Comparison of ENCODE assay signal across 1 cellular context in the genomic region with DNA sequence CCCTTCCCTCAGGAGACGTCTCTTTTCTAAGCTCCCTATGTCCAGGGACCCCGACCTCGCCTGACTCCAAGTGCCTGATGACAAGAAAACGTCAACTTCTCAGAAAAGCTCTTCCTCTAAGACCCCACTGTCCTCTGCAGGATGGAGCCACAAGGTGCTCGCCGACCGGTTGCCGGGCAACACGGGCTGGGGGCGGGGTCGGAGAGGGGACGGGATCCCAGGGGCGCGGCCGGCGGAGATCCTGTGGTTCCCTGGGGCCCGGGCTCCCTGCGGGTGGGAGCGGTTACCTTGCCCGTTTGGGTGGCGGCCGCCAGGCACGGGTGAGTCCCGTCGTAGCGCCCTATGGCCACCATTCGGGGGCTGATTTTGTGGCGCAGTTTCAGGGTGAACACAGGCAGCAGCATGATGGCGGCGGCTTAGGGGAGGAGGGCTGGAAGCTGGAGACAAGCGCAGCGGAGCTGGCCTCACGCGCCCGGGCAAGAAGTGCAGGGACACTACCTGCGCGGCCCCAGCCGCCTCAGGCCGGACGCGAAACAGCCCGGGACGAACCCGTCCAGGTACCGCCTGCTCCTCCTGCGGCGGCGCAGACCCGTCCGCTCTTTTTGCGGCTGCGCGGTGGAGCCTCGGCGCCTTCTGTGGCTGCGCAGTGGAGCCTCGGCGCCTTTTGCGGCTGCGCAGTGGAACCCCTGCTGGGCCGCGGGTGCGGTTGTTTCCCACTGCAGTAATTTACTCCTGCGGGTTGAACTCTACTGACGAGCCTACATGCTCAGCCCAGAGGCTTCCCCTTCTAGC.
A peak's percentile ranks its signal among the peaks of the same experiment; 100 is the strongest.
TF ChIP-seq lines count a peak whose summit lies in the region.

A gene with protein sequence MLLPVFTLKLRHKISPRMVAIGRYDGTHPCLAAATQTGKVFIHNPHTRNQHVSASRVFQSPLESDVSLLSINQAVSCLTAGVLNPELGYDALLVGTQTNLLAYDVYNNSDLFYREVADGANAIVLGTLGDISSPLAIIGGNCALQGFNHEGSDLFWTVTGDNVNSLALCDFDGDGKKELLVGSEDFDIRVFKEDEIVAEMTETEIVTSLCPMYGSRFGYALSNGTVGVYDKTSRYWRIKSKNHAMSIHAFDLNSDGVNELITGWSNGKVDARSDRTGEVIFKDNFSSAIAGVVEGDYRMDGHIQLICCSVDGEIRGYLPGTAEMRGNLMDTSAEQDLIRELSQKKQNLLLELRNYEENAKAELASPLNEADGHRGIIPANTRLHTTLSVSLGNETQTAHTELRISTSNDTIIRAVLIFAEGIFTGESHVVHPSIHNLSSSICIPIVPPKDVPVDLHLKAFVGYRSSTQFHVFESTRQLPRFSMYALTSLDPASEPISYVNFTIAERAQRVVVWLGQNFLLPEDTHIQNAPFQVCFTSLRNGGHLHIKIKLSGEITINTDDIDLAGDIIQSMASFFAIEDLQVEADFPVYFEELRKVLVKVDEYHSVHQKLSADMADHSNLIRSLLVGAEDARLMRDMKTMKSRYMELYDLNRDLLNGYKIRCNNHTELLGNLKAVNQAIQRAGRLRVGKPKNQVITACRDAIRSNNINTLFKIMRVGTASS (minus strand): TSS at position 566 of the 792 bp plus-strand sequence. CDS start 162 bp downstream, at position 404.

TF ChIP-seq in K562, 482 proteins besides CTCF, POLR2A, EP300 and RAD21 (continued from another document and continues in another):
- TF ChIP-seq MYC (IDR thresholded peaks at IDR 0.05; ENCODE audit: low read depth, low read length) (peak; percentile 50; the same call in 1 of the 2 replicates), MYC (CRISPR knock-in tag; IDR thresholded peaks at IDR 0.05; ENCODE audit: borderline replicate concordance, low read depth) (no peak), L3MBTL2 (IDR thresholded peaks at IDR 0.05) (peak; percentile 43; the same call in 1 of the 2 replicates), CTCFL (IDR thresholded peaks at IDR 0.05; ENCODE audit: borderline replicate concordance, insufficient read depth, low read depth, low read length, poor library complexity, severe bottlenecking) (peak; percentile 24), SMAD4 (CRISPR knock-in tag; conservative IDR thresholded peaks at IDR 0.05) (0 out of 2 replicates have a peak, but pooled peaks have one; percentile 23), POLR2B (IDR thresholded peaks at IDR 0.05; ENCODE audit: low read depth, partially characterized antibody) (peak; percentile 61), MYNN (IDR thresholded peaks at IDR 0.05) (no peak), MYNN (CRISPR knock-in tag; IDR thresholded peaks at IDR 0.05) (no peak), TAF15 (IDR thresholded peaks at IDR 0.05; ENCODE audit: low read depth, low read length) (no peak), CBFB (CRISPR knock-in tag; IDR thresholded peaks at IDR 0.05) (peak; percentile 41; the same call in 1 of the 2 replicates), ATF1 (CRISPR knock-in tag; IDR thresholded peaks at IDR 0.05) (no peak), ATF1 (tag; IDR thresholded peaks at IDR 0.05) (peak; percentile 30; the same call in 1 of the 2 replicates), TAF1 (IDR thresholded peaks at IDR 0.05; ENCODE audit: control insufficient read depth, extremely low read depth, insufficient read depth, low read length, severe bottlenecking) (peak; percentile 6), ZNF263 (CRISPR knock-in tag; IDR thresholded peaks at IDR 0.05; ENCODE audit: borderline replicate concordance) (peak; percentile 66), NFIX (CRISPR knock-in tag; IDR thresholded peaks at IDR 0.05; ENCODE audit: low read depth) (no peak), BRD4 (IDR thresholded peaks at IDR 0.05) (no peak), RFX1 (IDR thresholded peaks at IDR 0.05) (peak; percentile 92), ZEB2 (IDR thresholded peaks at IDR 0.05) (peak; percentile 37; the same call in 1 of the 2 replicates), KDM2B (CRISPR knock-in tag; IDR thresholded peaks at IDR 0.05) (0 out of 2 replicates have a peak, but pooled peaks have one; percentile 1), RBBP5 (IDR thresholded peaks at IDR 0.05; ENCODE audit: borderline replicate concordance, insufficient read depth, low read length, poor library complexity, severe bottlenecking) (peak; percentile 84), ZFX (CRISPR knock-in tag; IDR thresholded peaks at IDR 0.05) (peak; percentile 47), MEIS2 (IDR thresholded peaks at IDR 0.05; ENCODE audit: partially characterized antibody) (peak; percentile 86), ZNF354B (CRISPR knock-in tag; IDR thresholded peaks at IDR 0.05) (no peak), XRCC3 (IDR thresholded peaks at IDR 0.05) (no peak), CCNT2 (IDR thresholded peaks at IDR 0.05; ENCODE audit: borderline replicate concordance, extremely low read depth, insufficient read length, low read depth, low read length) (peak; percentile 57), CHD4 (IDR thresholded peaks at IDR 0.05; ENCODE audit: insufficient read depth, insufficient replicate concordance, low read depth, low read length, poor library complexity, severe bottlenecking) (no peak), ZNF212 (CRISPR knock-in tag; IDR thresholded peaks at IDR 0.05) (no peak), EHMT2 (IDR thresholded peaks at IDR 0.05) (no peak), PHF8 (IDR thresholded peaks at IDR 0.05; ENCODE audit: borderline replicate concordance, low read length) (peak; percentile 91; the same call in 1 of the 2 replicates)
- TF ChIP-seq, protein P1, sequence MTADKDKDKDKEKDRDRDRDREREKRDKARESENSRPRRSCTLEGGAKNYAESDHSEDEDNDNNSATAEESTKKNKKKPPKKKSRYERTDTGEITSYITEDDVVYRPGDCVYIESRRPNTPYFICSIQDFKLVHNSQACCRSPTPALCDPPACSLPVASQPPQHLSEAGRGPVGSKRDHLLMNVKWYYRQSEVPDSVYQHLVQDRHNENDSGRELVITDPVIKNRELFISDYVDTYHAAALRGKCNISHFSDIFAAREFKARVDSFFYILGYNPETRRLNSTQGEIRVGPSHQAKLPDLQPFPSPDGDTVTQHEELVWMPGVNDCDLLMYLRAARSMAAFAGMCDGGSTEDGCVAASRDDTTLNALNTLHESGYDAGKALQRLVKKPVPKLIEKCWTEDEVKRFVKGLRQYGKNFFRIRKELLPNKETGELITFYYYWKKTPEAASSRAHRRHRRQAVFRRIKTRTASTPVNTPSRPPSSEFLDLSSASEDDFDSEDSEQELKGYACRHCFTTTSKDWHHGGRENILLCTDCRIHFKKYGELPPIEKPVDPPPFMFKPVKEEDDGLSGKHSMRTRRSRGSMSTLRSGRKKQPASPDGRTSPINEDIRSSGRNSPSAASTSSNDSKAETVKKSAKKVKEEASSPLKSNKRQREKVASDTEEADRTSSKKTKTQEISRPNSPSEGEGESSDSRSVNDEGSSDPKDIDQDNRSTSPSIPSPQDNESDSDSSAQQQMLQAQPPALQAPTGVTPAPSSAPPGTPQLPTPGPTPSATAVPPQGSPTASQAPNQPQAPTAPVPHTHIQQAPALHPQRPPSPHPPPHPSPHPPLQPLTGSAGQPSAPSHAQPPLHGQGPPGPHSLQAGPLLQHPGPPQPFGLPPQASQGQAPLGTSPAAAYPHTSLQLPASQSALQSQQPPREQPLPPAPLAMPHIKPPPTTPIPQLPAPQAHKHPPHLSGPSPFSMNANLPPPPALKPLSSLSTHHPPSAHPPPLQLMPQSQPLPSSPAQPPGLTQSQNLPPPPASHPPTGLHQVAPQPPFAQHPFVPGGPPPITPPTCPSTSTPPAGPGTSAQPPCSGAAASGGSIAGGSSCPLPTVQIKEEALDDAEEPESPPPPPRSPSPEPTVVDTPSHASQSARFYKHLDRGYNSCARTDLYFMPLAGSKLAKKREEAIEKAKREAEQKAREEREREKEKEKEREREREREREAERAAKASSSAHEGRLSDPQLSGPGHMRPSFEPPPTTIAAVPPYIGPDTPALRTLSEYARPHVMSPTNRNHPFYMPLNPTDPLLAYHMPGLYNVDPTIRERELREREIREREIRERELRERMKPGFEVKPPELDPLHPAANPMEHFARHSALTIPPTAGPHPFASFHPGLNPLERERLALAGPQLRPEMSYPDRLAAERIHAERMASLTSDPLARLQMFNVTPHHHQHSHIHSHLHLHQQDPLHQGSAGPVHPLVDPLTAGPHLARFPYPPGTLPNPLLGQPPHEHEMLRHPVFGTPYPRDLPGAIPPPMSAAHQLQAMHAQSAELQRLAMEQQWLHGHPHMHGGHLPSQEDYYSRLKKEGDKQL (CRISPR knock-in tag; IDR thresholded peaks at IDR 0.05; ENCODE audit: borderline replicate concordance), result no peak
- TF ChIP-seq, protein P2, sequence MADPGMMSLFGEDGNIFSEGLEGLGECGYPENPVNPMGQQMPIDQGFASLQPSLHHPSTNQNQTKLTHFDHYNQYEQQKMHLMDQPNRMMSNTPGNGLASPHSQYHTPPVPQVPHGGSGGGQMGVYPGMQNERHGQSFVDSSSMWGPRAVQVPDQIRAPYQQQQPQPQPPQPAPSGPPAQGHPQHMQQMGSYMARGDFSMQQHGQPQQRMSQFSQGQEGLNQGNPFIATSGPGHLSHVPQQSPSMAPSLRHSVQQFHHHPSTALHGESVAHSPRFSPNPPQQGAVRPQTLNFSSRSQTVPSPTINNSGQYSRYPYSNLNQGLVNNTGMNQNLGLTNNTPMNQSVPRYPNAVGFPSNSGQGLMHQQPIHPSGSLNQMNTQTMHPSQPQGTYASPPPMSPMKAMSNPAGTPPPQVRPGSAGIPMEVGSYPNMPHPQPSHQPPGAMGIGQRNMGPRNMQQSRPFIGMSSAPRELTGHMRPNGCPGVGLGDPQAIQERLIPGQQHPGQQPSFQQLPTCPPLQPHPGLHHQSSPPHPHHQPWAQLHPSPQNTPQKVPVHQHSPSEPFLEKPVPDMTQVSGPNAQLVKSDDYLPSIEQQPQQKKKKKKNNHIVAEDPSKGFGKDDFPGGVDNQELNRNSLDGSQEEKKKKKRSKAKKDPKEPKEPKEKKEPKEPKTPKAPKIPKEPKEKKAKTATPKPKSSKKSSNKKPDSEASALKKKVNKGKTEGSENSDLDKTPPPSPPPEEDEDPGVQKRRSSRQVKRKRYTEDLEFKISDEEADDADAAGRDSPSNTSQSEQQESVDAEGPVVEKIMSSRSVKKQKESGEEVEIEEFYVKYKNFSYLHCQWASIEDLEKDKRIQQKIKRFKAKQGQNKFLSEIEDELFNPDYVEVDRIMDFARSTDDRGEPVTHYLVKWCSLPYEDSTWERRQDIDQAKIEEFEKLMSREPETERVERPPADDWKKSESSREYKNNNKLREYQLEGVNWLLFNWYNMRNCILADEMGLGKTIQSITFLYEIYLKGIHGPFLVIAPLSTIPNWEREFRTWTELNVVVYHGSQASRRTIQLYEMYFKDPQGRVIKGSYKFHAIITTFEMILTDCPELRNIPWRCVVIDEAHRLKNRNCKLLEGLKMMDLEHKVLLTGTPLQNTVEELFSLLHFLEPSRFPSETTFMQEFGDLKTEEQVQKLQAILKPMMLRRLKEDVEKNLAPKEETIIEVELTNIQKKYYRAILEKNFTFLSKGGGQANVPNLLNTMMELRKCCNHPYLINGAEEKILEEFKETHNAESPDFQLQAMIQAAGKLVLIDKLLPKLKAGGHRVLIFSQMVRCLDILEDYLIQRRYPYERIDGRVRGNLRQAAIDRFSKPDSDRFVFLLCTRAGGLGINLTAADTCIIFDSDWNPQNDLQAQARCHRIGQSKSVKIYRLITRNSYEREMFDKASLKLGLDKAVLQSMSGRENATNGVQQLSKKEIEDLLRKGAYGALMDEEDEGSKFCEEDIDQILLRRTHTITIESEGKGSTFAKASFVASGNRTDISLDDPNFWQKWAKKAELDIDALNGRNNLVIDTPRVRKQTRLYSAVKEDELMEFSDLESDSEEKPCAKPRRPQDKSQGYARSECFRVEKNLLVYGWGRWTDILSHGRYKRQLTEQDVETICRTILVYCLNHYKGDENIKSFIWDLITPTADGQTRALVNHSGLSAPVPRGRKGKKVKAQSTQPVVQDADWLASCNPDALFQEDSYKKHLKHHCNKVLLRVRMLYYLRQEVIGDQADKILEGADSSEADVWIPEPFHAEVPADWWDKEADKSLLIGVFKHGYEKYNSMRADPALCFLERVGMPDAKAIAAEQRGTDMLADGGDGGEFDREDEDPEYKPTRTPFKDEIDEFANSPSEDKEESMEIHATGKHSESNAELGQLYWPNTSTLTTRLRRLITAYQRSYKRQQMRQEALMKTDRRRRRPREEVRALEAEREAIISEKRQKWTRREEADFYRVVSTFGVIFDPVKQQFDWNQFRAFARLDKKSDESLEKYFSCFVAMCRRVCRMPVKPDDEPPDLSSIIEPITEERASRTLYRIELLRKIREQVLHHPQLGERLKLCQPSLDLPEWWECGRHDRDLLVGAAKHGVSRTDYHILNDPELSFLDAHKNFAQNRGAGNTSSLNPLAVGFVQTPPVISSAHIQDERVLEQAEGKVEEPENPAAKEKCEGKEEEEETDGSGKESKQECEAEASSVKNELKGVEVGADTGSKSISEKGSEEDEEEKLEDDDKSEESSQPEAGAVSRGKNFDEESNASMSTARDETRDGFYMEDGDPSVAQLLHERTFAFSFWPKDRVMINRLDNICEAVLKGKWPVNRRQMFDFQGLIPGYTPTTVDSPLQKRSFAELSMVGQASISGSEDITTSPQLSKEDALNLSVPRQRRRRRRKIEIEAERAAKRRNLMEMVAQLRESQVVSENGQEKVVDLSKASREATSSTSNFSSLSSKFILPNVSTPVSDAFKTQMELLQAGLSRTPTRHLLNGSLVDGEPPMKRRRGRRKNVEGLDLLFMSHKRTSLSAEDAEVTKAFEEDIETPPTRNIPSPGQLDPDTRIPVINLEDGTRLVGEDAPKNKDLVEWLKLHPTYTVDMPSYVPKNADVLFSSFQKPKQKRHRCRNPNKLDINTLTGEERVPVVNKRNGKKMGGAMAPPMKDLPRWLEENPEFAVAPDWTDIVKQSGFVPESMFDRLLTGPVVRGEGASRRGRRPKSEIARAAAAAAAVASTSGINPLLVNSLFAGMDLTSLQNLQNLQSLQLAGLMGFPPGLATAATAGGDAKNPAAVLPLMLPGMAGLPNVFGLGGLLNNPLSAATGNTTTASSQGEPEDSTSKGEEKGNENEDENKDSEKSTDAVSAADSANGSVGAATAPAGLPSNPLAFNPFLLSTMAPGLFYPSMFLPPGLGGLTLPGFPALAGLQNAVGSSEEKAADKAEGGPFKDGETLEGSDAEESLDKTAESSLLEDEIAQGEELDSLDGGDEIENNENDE (IDR thresholded peaks at IDR 0.05; ENCODE audit: low read depth, low read length), result no peak
- TF ChIP-seq, protein P3, sequence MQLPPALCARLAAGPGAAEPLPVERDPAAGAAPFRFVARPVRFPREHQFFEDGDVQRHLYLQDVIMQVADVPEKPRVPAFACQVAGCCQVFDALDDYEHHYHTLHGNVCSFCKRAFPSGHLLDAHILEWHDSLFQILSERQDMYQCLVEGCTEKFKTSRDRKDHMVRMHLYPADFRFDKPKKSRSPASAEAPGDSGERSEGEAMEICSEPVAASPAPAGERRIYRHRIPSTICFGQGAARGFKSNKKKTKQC (CRISPR knock-in tag; IDR thresholded peaks at IDR 0.05), result peak; percentile 30; the same call in 1 of the 2 replicates
